Comparison of ENCODE assay signal across 14 cellular contexts in the genomic region with DNA sequence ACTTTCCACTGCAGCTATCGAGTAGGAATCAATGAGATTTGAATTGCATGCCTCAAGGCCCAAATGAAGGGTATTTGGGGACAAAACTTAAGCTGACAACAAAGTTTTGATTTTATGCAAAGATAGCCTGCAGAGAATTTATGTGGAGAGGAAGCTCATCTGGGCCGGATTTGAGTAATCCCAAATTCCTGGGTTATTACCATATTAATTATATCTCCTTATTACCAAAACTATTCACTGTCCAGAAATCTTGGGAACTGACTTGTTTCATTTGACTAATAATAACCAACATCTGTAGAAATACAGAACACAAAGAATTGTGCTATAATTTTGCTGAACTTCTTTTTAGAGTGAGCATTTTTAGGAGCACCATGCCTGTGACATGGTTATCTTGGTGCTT.
A peak's percentile ranks its signal among the peaks of the same experiment; 100 is the strongest.
DNase-seq lines count a peak whose midpoint lies in the region; TF ChIP-seq lines count a peak whose summit lies in the region.
"Had no signal": no experiment of that assay in that cellular context is flagged by ENCODE, and none has a peak within 500 bp of the region (broad histone marks: within the 10 kb centered on the region; RNA-seq: fewer than 3 reads in every experiment).

No MANE protein-coding gene starts in this region.

- H3K4me3 Mint-ChIP-seq in HFFc6 = peak overlapping the region; percentile 48

- H3K4me1 Mint-ChIP-seq in HFFc6 (ENCODE audit: low read depth) = peaks cover 87% of the 10 kb centered on the region

- DNase-seq in AG08395 (ENCODE audit: low spot score) (peak; percentile 12), EL (peak; percentile 57), HFFc6 (peak; percentile 35), foreskin fibroblast (peak; percentile 26 to 61), G401 (ENCODE audit: low spot score) (no peak), lower leg skin (ENCODE audit: low spot score in 2 of 2) (no peak), NCI-H82 treated with DMSO at 0.1 percent for 48 hours (lab: John Stamatoyannopoulos, UW; ENCODE audit: unreplicated experiment) (no peak)
- DNase-seq: AML-193, Calu3, DMS 273 treated with DMSO at 0.1 percent for 48 hours, GF-D8 had no signal

- intact Hi-C loops in lower leg skin (cut with DNase I; ENCODE audit: low total_unique reads) = no loop called here

- H3K4me3 ChIP-seq in foreskin fibroblast (ENCODE audit: low read depth in 1 of 2, low read length in 2 of 2) = no peak overlapping the region
- H3K4me3 ChIP-seq in lower leg skin (ENCODE audit: low read depth, poor library complexity, severe bottlenecking) = no peak overlapping the region
- H3K4me3 ChIP-seq: BLaER1, GM12878, HAP-1 had no signal

- no peak for TF ChIP-seq POLR2A in lower leg skin (IDR thresholded peaks at IDR 0.05)

- 80 to 82% methylated on average over 2 of the region's 2 CpGs for WGBS in lower leg skin, 2 donors

- in situ Hi-C loops in G401 (cut with HindIII; ENCODE audit: low sequenced_read_pairs) = no loop called here

- H3K9me3 Mint-ChIP-seq in HFFc6 = no peaks in the 10 kb centered on the region

- no peaks in the 10 kb centered on the region for H3K27me3 Mint-ChIP-seq in HFFc6 (ENCODE audit: insufficient read depth)

- peaks cover 60% of the 10 kb centered on the region for H3K36me3 Mint-ChIP-seq in HFFc6 (ENCODE audit: low read depth)

- TF ChIP-seq CTCF in HFFc6 (IDR thresholded peaks at IDR 0.05) = no peak
- no peak for TF ChIP-seq CTCF in foreskin fibroblast (IDR thresholded peaks at IDR 0.05; ENCODE audit: low read depth, low read length)
- no peak for TF ChIP-seq CTCF in lower leg skin (IDR thresholded peaks at IDR 0.05)

- peak overlapping the region; percentile 76 for H3K27ac Mint-ChIP-seq in HFFc6

Comparison
In these comparisons a context has a peak if more than half of its experiments do, and no peak if none do; other contexts are left out.
1. DNase-seq: peak in AG08395 (single experiment), EL (single experiment), HFFc6 (single experiment) and foreskin fibroblast (2 of 2); none in G401 (single experiment), lower leg skin (0 of 2) and NCI-H82 treated with DMSO at 0.1 percent for 48 hours (single experiment).